15 cellular contexts compared by ENCODE assay signal in the genomic region with DNA sequence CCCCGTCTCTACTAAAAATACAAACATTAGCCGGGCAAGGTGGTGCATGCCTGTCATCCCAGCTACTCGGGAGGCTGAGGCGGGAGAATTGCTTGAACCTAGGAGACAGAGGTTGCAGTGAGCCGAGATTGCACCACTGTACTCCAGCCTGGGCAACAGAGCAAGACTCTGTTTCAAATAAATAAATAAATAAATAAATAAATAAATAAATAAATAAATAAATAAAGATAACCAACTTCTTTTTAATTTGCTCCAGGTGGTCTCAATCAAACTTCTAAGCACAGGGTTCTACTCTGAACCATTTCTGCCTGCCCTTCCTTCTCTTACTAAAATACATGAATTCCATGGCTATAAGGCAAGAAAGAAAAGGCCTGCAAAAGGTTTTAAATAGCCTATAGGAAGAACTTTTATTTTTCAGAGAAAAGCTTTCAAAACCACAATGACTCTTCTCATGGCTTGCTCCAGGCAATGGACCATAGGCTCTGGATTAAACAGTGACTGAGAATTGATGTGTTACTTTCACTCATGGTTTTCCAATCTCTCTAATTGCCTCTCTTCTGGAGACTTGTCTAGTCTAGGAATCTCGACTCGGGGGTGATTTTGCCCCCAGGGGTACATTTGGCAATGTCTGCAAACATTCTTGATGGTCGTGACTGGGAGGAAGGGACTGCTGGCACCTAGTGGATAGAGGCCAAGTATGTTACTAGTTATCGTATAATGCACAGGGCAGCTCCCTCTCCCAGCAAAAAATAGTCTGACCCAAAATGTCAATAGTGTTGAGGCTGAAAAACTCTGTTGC. TPM values are rescaled to one million over a fixed set of nuclear protein-coding genes. Genes with fewer than 3 reads are reported as not detected.
DNase-seq lines count a peak whose midpoint lies in the region; ATAC-seq lines count a peak whose summit lies in the region.
"Had no signal": no experiment of that assay in that cellular context is flagged by ENCODE, and none has a peak within 500 bp of the region (broad histone marks: within the 10 kb centered on the region; RNA-seq: fewer than 3 reads in every experiment).

No MANE protein-coding gene starts in this region.

- no peak overlapping the region for H2BK15ac ChIP-seq in mesendoderm (replicated peaks; ENCODE audit: low read depth)

- no peaks in the 10 kb centered on the region for H3K79me2 ChIP-seq in GM23248 (ENCODE audit: insufficient read depth)
- H3K79me2 ChIP-seq in mesendoderm (ENCODE audit: control insufficient read depth, insufficient read depth, low read length), result no peaks in the 10 kb centered on the region

- H3F3A ChIP-seq in GM23248 (ENCODE audit: insufficient read depth), result peaks cover 22% of the 10 kb centered on the region

- WGBS in GM23248 (ENCODE audit: low coverage in 1 of 2, low lambda C conversion rate in 2 of 2, missing lambda C conversion rate in 2 of 2), 2 experiments, result 64 to 72% methylated on average over 9 of the region's 9 CpGs
- WGBS in mesendoderm (ENCODE audit: extremely low coverage, insufficient coverage, low lambda C conversion rate), result no CpG with 5 or more reads among the region's 9 CpGs

- no peak overlapping the region for H3K27ac ChIP-seq in GM23248
- H3K27ac ChIP-seq in mesendoderm (ENCODE audit: low read depth, low read length), result no peak overlapping the region

- H3K4me3 ChIP-seq in GM23248, result no peak overlapping the region
- H3K4me3 ChIP-seq in mesendoderm (ENCODE audit: low read length), result no peak overlapping the region
- H3K4me3 ChIP-seq: GM23338 had no signal

- H3K27me3 Mint-ChIP-seq in naive thymus-derived CD8-positive, alpha-beta T cell, result peaks cover 3 to 34% (median 4%) of the 10 kb centered on the region in 5 donors

- no peak overlapping the region for H2AK5ac ChIP-seq in mesendoderm (ENCODE audit: low read length)

- H3K79me1 ChIP-seq in mesendoderm (ENCODE audit: low read length), result no peaks in the 10 kb centered on the region

- no peak overlapping the region for H3K18ac ChIP-seq in mesendoderm (ENCODE audit: low read length)

- no peak overlapping the region for H2BK5ac ChIP-seq in mesendoderm (ENCODE audit: low read length)

- POLR2A ChIA-PET in naive thymus-derived CD8-positive, alpha-beta T cell (lab: Charles Lee), result no interaction called here

- H4K20me1 ChIP-seq in GM23248 (ENCODE audit: insufficient read depth), result no peaks in the 10 kb centered on the region

- H3K9me3 ChIP-seq in GM23248 (ENCODE audit: low read depth), result no peaks in the 10 kb centered on the region

- H3K9me2 ChIP-seq in GM23248 (ENCODE audit: insufficient read depth), result no peaks in the 10 kb centered on the region

- H3K9ac ChIP-seq in GM23248 (no peak overlapping the region), mesendoderm (ENCODE audit: low read length) (no peak overlapping the region)

- H3K4me2 ChIP-seq in GM23248 (ENCODE audit: unreplicated experiment) (no peak overlapping the region), mesendoderm (ENCODE audit: low read length) (no peak overlapping the region)
- H3K4me2 ChIP-seq: GM23338 had no signal

- H3K4me3 Mint-ChIP-seq in naive thymus-derived CD8-positive, alpha-beta T cell, result no peak overlapping the region
- H3K4me3 Mint-ChIP-seq: CD14-positive monocyte; CD8-positive, alpha-beta T cell; GM23338 had no signal

- in situ Hi-C loops in GM23248 (cut with MboI), result no loop called here

- H3K9me3 Mint-ChIP-seq in naive thymus-derived CD8-positive, alpha-beta T cell, result no peaks in the 10 kb centered on the region
- H3K9me3 Mint-ChIP-seq: CD8-positive, alpha-beta T cell; GM23338 had no signal

- no peaks in the 10 kb centered on the region for H3K36me3 Mint-ChIP-seq in naive thymus-derived CD8-positive, alpha-beta T cell
- H3K36me3 Mint-ChIP-seq: CD14-positive monocyte; CD8-positive, alpha-beta T cell had no signal

- H4K8ac ChIP-seq in mesendoderm (ENCODE audit: low read depth, low read length), result no peak overlapping the region

- DNase-seq in GM23248 (peak; percentile 23), RPMI7951 (ENCODE audit: low read depth) (peak; percentile 5), mesendoderm (peak; percentile 21), NK-92 (lab: John Stamatoyannopoulos, UW; ENCODE audit: unreplicated experiment) (no peak), pons (ENCODE audit: low spot score) (no peak)
- DNase-seq in naive thymus-derived CD8-positive, alpha-beta T cell, result no peak
- DNase-seq: CD8-positive, alpha-beta T cell; COR-L47; DMS153; DMS79 treated with DMSO at 0.1 percent for 48 hours; H7 had no signal

- no peak overlapping the region for H3K4ac ChIP-seq in mesendoderm (ENCODE audit: low read depth, low read length)

- H3K4me1 ChIP-seq in GM23248 (ENCODE audit: insufficient read depth) (peaks cover 30% of the 10 kb centered on the region), mesendoderm (ENCODE audit: control insufficient read depth, low read depth, low read length) (peaks cover 3% of the 10 kb centered on the region)

- no peak overlapping the region for H3K23ac ChIP-seq in mesendoderm (ENCODE audit: low read length)

- no peak overlapping the region for H4K5ac ChIP-seq in mesendoderm (ENCODE audit: low read length)

- no peak overlapping the region for H3K56ac ChIP-seq in mesendoderm (ENCODE audit: low read length)

- no peaks in the 10 kb centered on the region for H3K4me1 Mint-ChIP-seq in naive thymus-derived CD8-positive, alpha-beta T cell
- H3K4me1 Mint-ChIP-seq: CD14-positive monocyte had no signal

- H3K27me3 ChIP-seq in GM23248 (replicated peaks; ENCODE audit: insufficient read depth) (no peaks in the 10 kb centered on the region), mesendoderm (ENCODE audit: insufficient read depth, low read length, poor library complexity) (no peaks in the 10 kb centered on the region)

- H3K27ac Mint-ChIP-seq in naive thymus-derived CD8-positive, alpha-beta T cell, result peak overlapping the region in 1 of 10 donors; percentile 6
- H3K27ac Mint-ChIP-seq: CD14-positive monocyte; CD8-positive, alpha-beta T cell; GM23338 had no signal

- ATAC-seq in naive thymus-derived CD8-positive, alpha-beta T cell, result no peak
- no peak for ATAC-seq in HG02610 (IDR thresholded peaks at IDR 0.05; ENCODE audit: unreplicated experiment)
- ATAC-seq: CD8-positive, alpha-beta T cell; GM23338 had no signal

- no peak overlapping the region for H2BK120ac ChIP-seq in mesendoderm (ENCODE audit: low read depth, low read length)

- H2AFZ ChIP-seq in GM23248, result no peak overlapping the region
- H2AFZ ChIP-seq: GM23338 had no signal

- no peaks in the 10 kb centered on the region for H3K36me3 ChIP-seq in GM23248 (ENCODE audit: low read depth)
- H3K36me3 ChIP-seq in mesendoderm (ENCODE audit: control insufficient read depth, insufficient read depth, low read length), result no peaks in the 10 kb centered on the region

RNA-seq across cellular contexts. Expression of a gene that starts 14.4 kb away (rescaled TPM):
- 1.4 and 2.9 TPM in 2 replicates for total RNA-seq in GM23248 (2014; rRNA removed; shearing (Covaris generic))
- 2.1 and 2.3 TPM in 2 replicates for polyA plus RNA-seq in GM23248 (2016; fragmentation: Nextera tagmentation; extraction: Ambion mirVana)
- not detected in 2 replicates for total RNA-seq in RPMI7951 (2014; rRNA removed; shearing (Covaris generic))
- not detected for polyA plus RNA-seq in mesendoderm (2013, experiment 1 of 2)
- not detected for polyA plus RNA-seq in mesendoderm (2013, experiment 2 of 2)
- under 1 TPM; 0.05 to 0.16 TPM for total RNA-seq in naive thymus-derived CD8-positive, alpha-beta T cell
- not detected for polyA plus RNA-seq in naive thymus-derived CD8-positive, alpha-beta T cell
- total RNA-seq: CD8-positive, alpha-beta T cell; GM23338; H7; HT1080 had no signal
- polyA plus RNA-seq: CD14-positive monocyte had no signal

Comparison
In these comparisons a context has a peak if more than half of its experiments do, and no peak if none do; other contexts are left out.
1. DNase-seq: peak in GM23248 (single experiment), RPMI7951 (single experiment) and mesendoderm (single experiment); none in naive thymus-derived CD8-positive, alpha-beta T cell (0 of 10), NK-92 (single experiment) and pons (single experiment).